Comparison of ENCODE assay signal across 14 cellular contexts in genomic region chr5:81269751-81270686, GRCh38. TPM values are rescaled to one million over a fixed set of nuclear protein-coding genes. Genes with fewer than 3 reads are reported as not detected.
DNase-seq lines count a peak whose midpoint lies in the region; ATAC-seq, FAIRE-seq and TF ChIP-seq lines count a peak whose summit lies in the region.
"Had no signal": no experiment of that assay in that cellular context is flagged by ENCODE, and none has a peak within 500 bp of the region (broad histone marks: within the 10 kb centered on the region; RNA-seq: fewer than 3 reads in every experiment).

No MANE protein-coding gene starts in this region.

- H3K9me3 Mint-ChIP-seq in chondrocyte (ENCODE audit: low read depth) (peaks cover 34% of the 10 kb centered on the region), osteocyte (ENCODE audit: unreplicated experiment) (peaks cover 32% of the 10 kb centered on the region)
- peaks cover 28 to 29% of the 10 kb centered on the region in 2 donors for H3K9me3 Mint-ChIP-seq in stimulated activated naive B cell treated with anti-CD40 and anti-IgM and Interleukin-4, amounts not matched to agents 10 μg/mL and 1 μg/mL and 100 μg/mL, for 72 hours
- peaks cover 29% of the 10 kb centered on the region for H3K9me3 Mint-ChIP-seq in activated T-helper 1 cell treated with anti-CD3 and anti-CD28 coated beads, Interleukin-12 subunit alpha, Interleukin-12 subunit beta, Interleukin-2, Interleukin-4 antibody, amounts not matched to agents 30 ng/mL and 10 ng/mL and 1 ng/mL, durations not matched to agents 14 hours and 24 hours and 36 hours

- H3K4me1 Mint-ChIP-seq in chondrocyte (ENCODE audit: low read depth) (peaks cover 29% of the 10 kb centered on the region), osteocyte (ENCODE audit: unreplicated experiment) (peaks cover 33% of the 10 kb centered on the region)
- H3K4me1 Mint-ChIP-seq in stimulated activated naive B cell treated with anti-CD40 and anti-IgM and Interleukin-4, amounts not matched to agents 10 μg/mL and 1 μg/mL and 100 μg/mL, for 72 hours: peaks cover 20 to 29% of the 10 kb centered on the region in 2 donors
- no peaks in the 10 kb centered on the region for H3K4me1 Mint-ChIP-seq in activated T-helper 1 cell treated with anti-CD3 and anti-CD28 coated beads, Interleukin-12 subunit alpha, Interleukin-12 subunit beta, Interleukin-2, Interleukin-4 antibody, amounts not matched to agents 30 ng/mL and 10 ng/mL and 1 ng/mL, durations not matched to agents 14 hours and 24 hours and 36 hours (ENCODE audit: low read depth)

- intact Hi-C loops in activated T-helper 1 cell treated with anti-CD3 and anti-CD28 coated beads, Interleukin-12 subunit alpha, Interleukin-12 subunit beta, Interleukin-2, Interleukin-4 antibody, amounts not matched to agents 30 ng/mL and 10 ng/mL and 1 ng/mL, durations not matched to agents 14 hours and 24 hours and 36 hours (cut with micrococcal nuclease): no loop called here

- no peak for ATAC-seq in stimulated activated naive B cell treated with anti-CD40 and anti-IgM and Interleukin-4, amounts not matched to agents 10 μg/mL and 1 μg/mL and 100 μg/mL, for 72 hours (replicated peaks)
- ATAC-seq: activated CD8-positive, alpha-beta T cell treated with anti-CD3 and anti-CD28 coated beads for 36 hours; activated naive CD4-positive, alpha-beta T cell treated with anti-CD3 and anti-CD28 coated beads, Interleukin-2, amount 50 U/mL, for 72 hours had no signal

- H3K27ac Mint-ChIP-seq in chondrocyte (ENCODE audit: unreplicated experiment) (peak overlapping the region; percentile 47), osteocyte (ENCODE audit: unreplicated experiment) (peak overlapping the region; percentile 96)
- H3K27ac Mint-ChIP-seq in stimulated activated naive B cell treated with anti-CD40 and anti-IgM and Interleukin-4, amounts not matched to agents 10 μg/mL and 1 μg/mL and 100 μg/mL, for 72 hours: no peak overlapping the region
- H3K27ac Mint-ChIP-seq in activated T-helper 1 cell treated with anti-CD3 and anti-CD28 coated beads, Interleukin-12 subunit alpha, Interleukin-12 subunit beta, Interleukin-2, Interleukin-4 antibody, amounts not matched to agents 30 ng/mL and 10 ng/mL and 1 ng/mL, durations not matched to agents 14 hours and 24 hours and 36 hours: no peak overlapping the region
- H3K27ac Mint-ChIP-seq: activated CD8-positive, alpha-beta T cell treated with anti-CD3 and anti-CD28 coated beads for 36 hours; T-helper 1 cell treated with Interleukin-12 subunit alpha and Interleukin-12 subunit beta and Interleukin-4 antibody, amounts not matched to agents 30 μg/mL and 1 μg/mL, for 36 hours had no signal

- no peak for TF ChIP-seq POLR2A in GM12891 (IDR thresholded peaks at IDR 0.05; ENCODE audit: low read depth, low read length)

- TF ChIP-seq CTCF in chondrocyte (IDR thresholded peaks at IDR 0.05) (no peak), osteocyte (IDR thresholded peaks at IDR 0.05) (no peak)

- H3K36me3 Mint-ChIP-seq in chondrocyte (ENCODE audit: low read depth): peaks cover 2% of the 10 kb centered on the region
- H3K36me3 Mint-ChIP-seq in osteocyte (ENCODE audit: unreplicated experiment): peaks cover 25% of the 10 kb centered on the region
- peaks cover 29 to 57% of the 10 kb centered on the region in 2 donors for H3K36me3 Mint-ChIP-seq in stimulated activated naive B cell treated with anti-CD40 and anti-IgM and Interleukin-4, amounts not matched to agents 10 μg/mL and 1 μg/mL and 100 μg/mL, for 72 hours
- peaks cover 2% of the 10 kb centered on the region for H3K36me3 Mint-ChIP-seq in activated T-helper 1 cell treated with anti-CD3 and anti-CD28 coated beads, Interleukin-12 subunit alpha, Interleukin-12 subunit beta, Interleukin-2, Interleukin-4 antibody, amounts not matched to agents 30 ng/mL and 10 ng/mL and 1 ng/mL, durations not matched to agents 14 hours and 24 hours and 36 hours (ENCODE audit: low read depth)

- no peak for FAIRE-seq in GM12891 (lab: Jason Lieb, UNC)

- H3K4me3 Mint-ChIP-seq in chondrocyte (ENCODE audit: unreplicated experiment) (no peak overlapping the region), osteocyte (ENCODE audit: unreplicated experiment) (peak overlapping the region; percentile 67)
- H3K4me3 Mint-ChIP-seq in stimulated activated naive B cell treated with anti-CD40 and anti-IgM and Interleukin-4, amounts not matched to agents 10 μg/mL and 1 μg/mL and 100 μg/mL, for 72 hours: no peak overlapping the region
- no peak overlapping the region for H3K4me3 Mint-ChIP-seq in activated T-helper 1 cell treated with anti-CD3 and anti-CD28 coated beads, Interleukin-12 subunit alpha, Interleukin-12 subunit beta, Interleukin-2, Interleukin-4 antibody, amounts not matched to agents 30 ng/mL and 10 ng/mL and 1 ng/mL, durations not matched to agents 14 hours and 24 hours and 36 hours
- H3K4me3 Mint-ChIP-seq: activated CD8-positive, alpha-beta T cell treated with anti-CD3 and anti-CD28 coated beads for 36 hours; T-helper 1 cell treated with Interleukin-12 subunit alpha and Interleukin-12 subunit beta and Interleukin-4 antibody, amounts not matched to agents 30 μg/mL and 1 μg/mL, for 36 hours had no signal

- DNase-seq in NCI-H2196 (lab: John Stamatoyannopoulos, UW; ENCODE audit: unreplicated experiment): peak; percentile 5
- DNase-seq in NCI-H2196 treated with DMSO at 0.1 percent for 48 hours (lab: John Stamatoyannopoulos, UW; ENCODE audit: unreplicated experiment): no peak
- DNase-seq in NCI-H146 (lab: John Stamatoyannopoulos, UW): peak; percentile 73
- no peak for DNase-seq in chondrocyte (ENCODE audit: low spot score)
- no peak for DNase-seq in osteocyte (ENCODE audit: extremely low spot score, unreplicated experiment)
- no peak for DNase-seq in stimulated activated naive B cell treated with anti-CD40 and anti-IgM and Interleukin-4, amounts not matched to agents 10 μg/mL and 1 μg/mL and 100 μg/mL, for 72 hours
- no peak for DNase-seq in activated T-helper 1 cell treated with anti-CD3 and anti-CD28 coated beads, Interleukin-12 subunit alpha, Interleukin-12 subunit beta, Interleukin-2, Interleukin-4 antibody, amounts not matched to agents 30 ng/mL and 10 ng/mL and 1 ng/mL, durations not matched to agents 14 hours and 24 hours and 36 hours (ENCODE audit: low spot score)
- no peak for DNase-seq in GM12891 (ENCODE audit: insufficient read length, low spot score)
- DNase-seq: activated CD8-positive, alpha-beta T cell treated with anti-CD3 and anti-CD28 coated beads for 36 hours; DMS79; naive B cell; NCI-H774 had no signal

- H3K27me3 Mint-ChIP-seq in chondrocyte (ENCODE audit: low read depth) (no peaks in the 10 kb centered on the region), osteocyte (ENCODE audit: unreplicated experiment) (no peaks in the 10 kb centered on the region)
- no peaks in the 10 kb centered on the region for H3K27me3 Mint-ChIP-seq in stimulated activated naive B cell treated with anti-CD40 and anti-IgM and Interleukin-4, amounts not matched to agents 10 μg/mL and 1 μg/mL and 100 μg/mL, for 72 hours
- no peaks in the 10 kb centered on the region for H3K27me3 Mint-ChIP-seq in activated T-helper 1 cell treated with anti-CD3 and anti-CD28 coated beads, Interleukin-12 subunit alpha, Interleukin-12 subunit beta, Interleukin-2, Interleukin-4 antibody, amounts not matched to agents 30 ng/mL and 10 ng/mL and 1 ng/mL, durations not matched to agents 14 hours and 24 hours and 36 hours (ENCODE audit: insufficient read depth)
- H3K27me3 Mint-ChIP-seq: activated CD8-positive, alpha-beta T cell treated with anti-CD3 and anti-CD28 coated beads for 36 hours; naive B cell had no signal

TF ChIP-seq in GM12891, 5 proteins besides CTCF, POLR2A, EP300 and RAD21:
- TF ChIP-seq POLR2AphosphoS5 (IDR thresholded peaks at IDR 0.05; ENCODE audit: low read depth, low read length) (no peak), TAF1 (IDR thresholded peaks at IDR 0.05; ENCODE audit: low read depth, low read length) (no peak)

RNA-seq across cellular contexts. Expression of gene ZCCHC9, which starts 31.4 kb away (rescaled TPM):
- total RNA-seq in chondrocyte (17.5 to 23.2 TPM (median 17.7 TPM) in 3 replicates), osteocyte (17.3 and 20.9 TPM in 2 replicates)
- total RNA-seq in activated T-helper 1 cell treated with anti-CD3 and anti-CD28 coated beads, Interleukin-12 subunit alpha, Interleukin-12 subunit beta, Interleukin-2, Interleukin-4 antibody, amounts not matched to agents 30 ng/mL and 10 ng/mL and 1 ng/mL, durations not matched to agents 14 hours and 24 hours and 36 hours: 41.7 and 47.3 TPM in 2 replicates
- 28.1 TPM for polyA plus RNA-seq in GM12891 (2012; ENCODE audit: low read depth, missing spikeins)

RNA-seq across cellular contexts. Expression of gene CKMT2, which starts 36.9 kb away (rescaled TPM):
- total RNA-seq in chondrocyte (not detected in 3 replicates), osteocyte (not detected in 2 replicates)
- total RNA-seq in activated T-helper 1 cell treated with anti-CD3 and anti-CD28 coated beads, Interleukin-12 subunit alpha, Interleukin-12 subunit beta, Interleukin-2, Interleukin-4 antibody, amounts not matched to agents 30 ng/mL and 10 ng/mL and 1 ng/mL, durations not matched to agents 14 hours and 24 hours and 36 hours: not detected in 2 replicates
- not detected for polyA plus RNA-seq in GM12891 (2012; ENCODE audit: low read depth, missing spikeins)
- total RNA-seq: activated CD8-positive, alpha-beta T cell treated with anti-CD3 and anti-CD28 coated beads for 36 hours had no signal

Comparison
In these comparisons a context has a peak if more than half of its experiments do, and no peak if none do; other contexts are left out.
1. DNase-seq: peak in NCI-H2196 (single experiment) and NCI-H146 (single experiment); none in NCI-H2196 treated with DMSO at 0.1 percent for 48 hours (single experiment), chondrocyte (single experiment), osteocyte (single experiment), stimulated activated naive B cell treated with anti-CD40 and anti-IgM and Interleukin-4, amounts not matched to agents 10 μg/mL and 1 μg/mL and 100 μg/mL, for 72 hours (single experiment), activated T-helper 1 cell treated with anti-CD3 and anti-CD28 coated beads, Interleukin-12 subunit alpha, Interleukin-12 subunit beta, Interleukin-2, Interleukin-4 antibody, amounts not matched to agents 30 ng/mL and 10 ng/mL and 1 ng/mL, durations not matched to agents 14 hours and 24 hours and 36 hours (single experiment) and GM12891 (single experiment).
2. H3K27ac Mint-ChIP-seq: peak in chondrocyte (single experiment) and osteocyte (single experiment); none in stimulated activated naive B cell treated with anti-CD40 and anti-IgM and Interleukin-4, amounts not matched to agents 10 μg/mL and 1 μg/mL and 100 μg/mL, for 72 hours (single experiment) and activated T-helper 1 cell treated with anti-CD3 and anti-CD28 coated beads, Interleukin-12 subunit alpha, Interleukin-12 subunit beta, Interleukin-2, Interleukin-4 antibody, amounts not matched to agents 30 ng/mL and 10 ng/mL and 1 ng/mL, durations not matched to agents 14 hours and 24 hours and 36 hours (single experiment).